Comparison of ENCODE assay signal across 16 cellular contexts in genomic region chr5:143337946-143338345, GRCh38.
DNase-seq lines count a peak whose midpoint lies in the region; ATAC-seq and TF ChIP-seq lines count a peak whose summit lies in the region.
"Had no signal": no experiment of that assay in that cellular context is flagged by ENCODE, and none has a peak within 500 bp of the region (broad histone marks: within the 10 kb centered on the region; RNA-seq: fewer than 3 reads in every experiment).

No MANE protein-coding gene starts in this region.

- intact Hi-C loops in left ventricle myocardium inferior (cut with micrococcal nuclease) (no loop called here), Right ventricle myocardium inferior (cut with DNase I) (no loop called here)

- no peaks in the 10 kb centered on the region for H3K27me3 ChIP-seq in left ventricle myocardium inferior (ENCODE audit: low read depth)

- CTCF ChIA-PET in activated CD8-positive, alpha-beta T cell treated with anti-CD3 and anti-CD28 coated beads, Interleukin-2, amount 10 ng/mL, durations not matched to agents 7 days and 5 days (lab: Charles Lee): interaction anchor here (0.6 kb wide), 1 partner anchor 124 kb away, joined by 3 read pairs; no protein-coding TSS in a partner anchor

- no peak overlapping the region for H3K27ac Mint-ChIP-seq in activated CD8-positive, alpha-beta T cell treated with anti-CD3 and anti-CD28 coated beads, Interleukin-2, amount 10 ng/mL, durations not matched to agents 7 days and 5 days

- peaks cover 6% of the 10 kb centered on the region for H3K4me1 Mint-ChIP-seq in activated CD8-positive, alpha-beta T cell treated with anti-CD3 and anti-CD28 coated beads, Interleukin-2, amount 10 ng/mL, durations not matched to agents 7 days and 5 days (ENCODE audit: low read depth)

- no peak for TF ChIP-seq CTCF in left ventricle myocardium inferior (IDR thresholded peaks at IDR 0.05; ENCODE audit: borderline replicate concordance)

- ATAC-seq in Right ventricle myocardium inferior (no peak), GM19452 (IDR thresholded peaks at IDR 0.05; ENCODE audit: unreplicated experiment) (no peak)
- no peak for ATAC-seq in activated CD8-positive, alpha-beta T cell treated with anti-CD3 and anti-CD28 coated beads, Interleukin-2, amount 10 ng/mL, durations not matched to agents 7 days and 5 days

- H3K4me1 ChIP-seq in left ventricle myocardium inferior: peaks cover 80% of the 10 kb centered on the region
- H3K4me1 ChIP-seq: Caco-2 had no signal

- no peaks in the 10 kb centered on the region for H3K36me3 ChIP-seq in left ventricle myocardium inferior

- no peaks in the 10 kb centered on the region for H3K27me3 Mint-ChIP-seq in activated CD8-positive, alpha-beta T cell treated with anti-CD3 and anti-CD28 coated beads, Interleukin-2, amount 10 ng/mL, durations not matched to agents 7 days and 5 days (ENCODE audit: low read depth)

- H3K27ac ChIP-seq in left ventricle myocardium inferior (replicated peaks) (peak overlapping the region; percentile 7), epithelial cell of prostate (peak overlapping the region; percentile 66)
- H3K27ac ChIP-seq: SK-N-MC had no signal

- H3K9me3 Mint-ChIP-seq in activated CD8-positive, alpha-beta T cell treated with anti-CD3 and anti-CD28 coated beads, Interleukin-2, amount 10 ng/mL, durations not matched to agents 7 days and 5 days (ENCODE audit: insufficient read depth): peaks cover 7% of the 10 kb centered on the region

- POLR2A ChIA-PET in activated CD8-positive, alpha-beta T cell treated with anti-CD3 and anti-CD28 coated beads, Interleukin-2, amount 10 ng/mL, durations not matched to agents 7 days and 5 days (lab: Charles Lee): no interaction called here

- DNase-seq in left ventricle myocardium inferior (no peak), Right ventricle myocardium inferior (ENCODE audit: missing footprints) (no peak), M059J (ENCODE audit: low read depth) (peak; percentile 28), epithelial cell of prostate (ENCODE audit: low read depth, low spot score) (no peak), cerebellar cortex (ENCODE audit: low spot score) (no peak)
- DNase-seq in activated naive CD4-positive, alpha-beta T cell treated with anti-CD3 and anti-CD28 coated beads, Interleukin-2, amount 50 U/mL, for 16 hours: no peak
- DNase-seq in activated CD8-positive, alpha-beta T cell treated with anti-CD3 and anti-CD28 coated beads, Interleukin-2, amount 10 ng/mL, durations not matched to agents 7 days and 5 days: no peak
- DNase-seq: ACHN, Caco-2, DMS153, MV-4-11, NCI-H1436, NCI-H345, NCI-H774 had no signal

- H3K4me3 ChIP-seq in left ventricle myocardium inferior: no peak overlapping the region
- H3K4me3 ChIP-seq: SK-N-MC had no signal

- H3K36me3 Mint-ChIP-seq in activated CD8-positive, alpha-beta T cell treated with anti-CD3 and anti-CD28 coated beads, Interleukin-2, amount 10 ng/mL, durations not matched to agents 7 days and 5 days (ENCODE audit: low read depth): peaks cover 42% of the 10 kb centered on the region

- H3K9me3 ChIP-seq in left ventricle myocardium inferior (replicated peaks): no peaks in the 10 kb centered on the region
- H3K9me3 ChIP-seq: Caco-2 had no signal

- no peak overlapping the region for H3K4me3 Mint-ChIP-seq in activated CD8-positive, alpha-beta T cell treated with anti-CD3 and anti-CD28 coated beads, Interleukin-2, amount 10 ng/mL, durations not matched to agents 7 days and 5 days
